In the genomic region with DNA sequence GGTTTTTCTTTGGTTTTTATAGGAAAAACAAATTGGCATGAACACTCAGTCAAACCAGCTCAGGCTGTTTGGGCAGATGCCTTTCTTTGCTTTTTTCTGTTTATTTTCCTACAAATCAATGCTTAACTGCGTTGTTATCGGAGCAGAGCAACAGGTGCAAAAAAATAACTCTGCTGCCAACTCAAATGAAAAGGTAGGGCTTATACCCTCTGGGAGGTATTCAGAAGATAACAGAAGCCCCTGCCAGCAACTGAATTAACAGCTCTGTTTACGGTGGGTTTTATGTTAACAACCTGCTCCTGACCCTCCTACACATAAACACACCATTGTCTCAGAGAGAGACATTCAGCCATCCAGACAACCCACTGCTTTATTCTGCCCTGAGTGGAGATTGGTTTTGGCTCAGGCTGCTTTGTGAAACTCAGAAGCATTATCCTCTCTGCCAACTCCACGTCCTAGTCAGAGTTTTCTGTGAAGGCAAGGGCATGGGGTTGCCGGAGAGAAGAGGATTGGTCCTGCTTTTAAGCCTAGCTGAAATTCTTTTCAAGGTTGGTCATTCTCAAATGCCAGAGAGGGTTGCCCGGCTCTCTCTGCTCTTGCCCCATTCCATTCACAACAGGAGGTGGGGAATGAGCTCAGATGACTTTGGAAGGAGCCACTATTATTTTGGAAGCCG, we compare ENCODE assay signal across 10 cellular contexts.
DNase-seq lines count a peak whose midpoint lies in the region; ATAC-seq lines count a peak whose summit lies in the region.
"Had no signal": no experiment of that assay in that cellular context is flagged by ENCODE, and none has a peak within 500 bp of the region (broad histone marks: within the 10 kb centered on the region; RNA-seq: fewer than 3 reads in every experiment).

No MANE protein-coding gene starts in this region.

- peak; percentile 53 for DNase-seq in NCI-H1048 (lab: John Stamatoyannopoulos, UW)
- DNase-seq in kidney tubule cell (ENCODE audit: low spot score) = peak; percentile 69
- DNase-seq in NCI-H2227 (lab: John Stamatoyannopoulos, UW; ENCODE audit: unreplicated experiment) = no peak
- DNase-seq in germinal center (ENCODE audit: low spot score) = no peak
- DNase-seq in effector CD8-positive, alpha-beta T cell (lab: John Stamatoyannopoulos, UW) = no peak
- DNase-seq: H9, sigmoid colon had no signal

- peaks cover 4 to 32% (median 24%) of the 10 kb centered on the region in 5 donors for H3K4me1 ChIP-seq in subcutaneous abdominal adipose tissue (ENCODE audit: control insufficient read depth in 5 of 5, insufficient read depth in 5 of 5, low read length in 5 of 5)
- H3K4me1 ChIP-seq: sigmoid colon had no signal

- H3K27ac ChIP-seq in angular gyrus (ENCODE audit: low read depth, low read length) = peak overlapping the region; percentile 7
- H3K27ac ChIP-seq in subcutaneous abdominal adipose tissue (ENCODE audit: low read depth, low read length) = peak overlapping the region; percentile 67
- H3K27ac ChIP-seq: sigmoid colon had no signal

- no peaks in the 10 kb centered on the region for H3K36me3 ChIP-seq in subcutaneous abdominal adipose tissue (ENCODE audit: control insufficient read depth in 5 of 5, insufficient read depth in 5 of 5, low read length in 5 of 5)
- H3K36me3 ChIP-seq: sigmoid colon had no signal

- no peaks in the 10 kb centered on the region for H3K27me3 ChIP-seq in subcutaneous abdominal adipose tissue (ENCODE audit: control insufficient read depth in 5 of 5, insufficient read depth in 4 of 5, low read length in 5 of 5)
- H3K27me3 ChIP-seq: sigmoid colon had no signal

- H3K9me3 ChIP-seq in subcutaneous abdominal adipose tissue (ENCODE audit: control insufficient read depth in 5 of 5, low read length in 5 of 5) = no peaks in the 10 kb centered on the region
- H3K9me3 ChIP-seq: sigmoid colon had no signal

- peak overlapping the region in 1 of 5 donors; percentile 1 for H3K9ac ChIP-seq in subcutaneous abdominal adipose tissue (ENCODE audit: low read length in 5 of 5)

- no peak for ATAC-seq in HG03439 (IDR thresholded peaks at IDR 0.05; ENCODE audit: unreplicated experiment)

- no peak overlapping the region for H3K4me3 ChIP-seq in subcutaneous abdominal adipose tissue (ENCODE audit: low read depth in 1 of 5, low read length in 5 of 5)
- H3K4me3 ChIP-seq: sigmoid colon had no signal

Comparison
In these comparisons a context has a peak if more than half of its experiments do, and no peak if none do; other contexts are left out.
1. DNase-seq: peak in NCI-H1048 (single experiment) and kidney tubule cell (single experiment); none in NCI-H2227 (single experiment), germinal center (single experiment) and effector CD8-positive, alpha-beta T cell (single experiment).